ENCODE assay signal across 8 cellular contexts in genomic region chr18:79680891-79681339, GRCh38. TPM values are rescaled to one million over a fixed set of nuclear protein-coding genes. Genes with fewer than 3 reads are reported as not detected.
DNase-seq lines count a peak whose midpoint lies in the region; ATAC-seq, FAIRE-seq and TF ChIP-seq lines count a peak whose summit lies in the region.

No MANE protein-coding gene starts in this region.

- no peaks in the 10 kb centered on the region for H3K9me2 ChIP-seq in PC-3 (replicated peaks; ENCODE audit: low read length)

- peak overlapping the region; percentile 94 for H3K27ac ChIP-seq in CD8-positive, alpha-beta memory T cell (ENCODE audit: low read depth, low read length)
- H3K27ac ChIP-seq in PC-3 (ENCODE audit: low read length) (0 out of 2 replicates have a peak overlapping the region, but pooled peaks have one; percentile 1), epithelial cell of prostate (peak overlapping the region; percentile 93), osteoblast (ENCODE audit: low read depth, low read length) (peak overlapping the region; percentile 98), small intestine (ENCODE audit: low read depth in 1 of 2, low read length in 1 of 2) (peak overlapping the region in 1 of 2 donors; percentile 42)

- no peaks in the 10 kb centered on the region for H3K9me3 ChIP-seq in CD8-positive, alpha-beta memory T cell (ENCODE audit: low read length)
- no peaks in the 10 kb centered on the region for H3K9me3 ChIP-seq in PC-3 (ENCODE audit: low read length)
- no peaks in the 10 kb centered on the region for H3K9me3 ChIP-seq in osteoblast (ENCODE audit: low read depth, low read length)
- H3K9me3 ChIP-seq in small intestine (ENCODE audit: control insufficient read depth, low read depth), result no peaks in the 10 kb centered on the region

- TF ChIP-seq CTCF in PC-3 (conservative IDR thresholded peaks at IDR 0.05; ENCODE audit: low read depth, low read length) (no peak), osteoblast (IDR thresholded peaks at IDR 0.05; ENCODE audit: extremely low read depth, low read depth, low read length) (no peak)

- H3K36me3 ChIP-seq in CD8-positive, alpha-beta memory T cell (ENCODE audit: insufficient read depth, low read length), result no peaks in the 10 kb centered on the region
- H3K36me3 ChIP-seq in PC-3 (ENCODE audit: low read depth, low read length) (peaks cover 3% of the 10 kb centered on the region; the same call in 1 of the 2 replicates), osteoblast (ENCODE audit: insufficient read depth, low read length) (peaks cover 6% of the 10 kb centered on the region), small intestine (ENCODE audit: control insufficient read depth in 2 of 2, insufficient read depth in 2 of 2, low read length in 2 of 2) (no peaks in the 10 kb centered on the region)

- peak overlapping the region; percentile 90 to 99 (median 94) for H3K4me3 Mint-ChIP-seq in CD8-positive, alpha-beta memory T cell

- H3K36me3 Mint-ChIP-seq in CD8-positive, alpha-beta memory T cell, result peaks cover 0 to 30% (median 0%) of the 10 kb centered on the region in 3 donors

- peak overlapping the region; percentile 87 to 97 (median 93) for H3K27ac Mint-ChIP-seq in CD8-positive, alpha-beta memory T cell

- no peak for FAIRE-seq in small intestine (lab: Jason Lieb, UNC)
- no peak for FAIRE-seq in H54 (lab: Jason Lieb, UNC)

- H3K79me2 ChIP-seq in PC-3 (ENCODE audit: low read length), result peaks cover 82% of the 10 kb centered on the region
- H3K79me2 ChIP-seq in osteoblast (ENCODE audit: insufficient read depth, low read length), result peaks cover 78% of the 10 kb centered on the region

- no peaks in the 10 kb centered on the region for H3F3A ChIP-seq in PC-3 (ENCODE audit: low read length, unreplicated experiment)

- POLR2A ChIA-PET in CD8-positive, alpha-beta memory T cell (lab: Charles Lee), result interaction anchor here (0.9 to 1.3 kb wide), 2 partner anchors 12 to 612 kb away, joined by 3 read pairs; no protein-coding TSS in a partner anchor
- POLR2A ChIA-PET in PC-3 (lab: Charles Lee; ENCODE audit: unreplicated experiment), result no interaction called here

- H2AFZ ChIP-seq in PC-3 (ENCODE audit: low read length) (peak overlapping the region; percentile 46; the same call in 1 of the 2 replicates), osteoblast (ENCODE audit: low read length) (no peak overlapping the region)

- peaks cover 0 to 1% of the 10 kb centered on the region in 2 donors for H3K27me3 Mint-ChIP-seq in CD8-positive, alpha-beta memory T cell

- no peak for DNase-seq in CD8-positive, alpha-beta memory T cell
- DNase-seq in PC-3 (no peak), epithelial cell of prostate (ENCODE audit: low read depth, low spot score) (no peak), osteoblast (ENCODE audit: insufficient read length, low spot score, missing footprints) (peak; percentile 55), small intestine (no peak), Ammon's horn (ENCODE audit: low spot score) (no peak), H54 (ENCODE audit: insufficient read length, low spot score) (no peak)

- WGBS in small intestine, 3 donors, result 36 to 65% (median 48%) methylated on average over 20 of the region's 20 CpGs

- TF ChIP-seq POLR2A in H54 (IDR thresholded peaks at IDR 0.05; ENCODE audit: low read depth, low read length), result no peak

- H3K4me2 ChIP-seq in PC-3 (ENCODE audit: low read length), result peak overlapping the region; percentile 89
- H3K4me2 ChIP-seq in osteoblast (ENCODE audit: insufficient read depth, low read length), result peak overlapping the region; percentile 95

- H4K20me1 ChIP-seq in PC-3 (ENCODE audit: low read length), result peaks cover 39% of the 10 kb centered on the region
- peaks cover 46% of the 10 kb centered on the region for H4K20me1 ChIP-seq in osteoblast (ENCODE audit: insufficient read depth, low read length)

- H3K9me3 Mint-ChIP-seq in CD8-positive, alpha-beta memory T cell, result peaks cover 0 to 1% (median 0%) of the 10 kb centered on the region in 5 donors

- H3K4me1 Mint-ChIP-seq in CD8-positive, alpha-beta memory T cell, result peaks cover 60 to 73% (median 68%) of the 10 kb centered on the region in 3 donors

- ATAC-seq in PC-3 (no peak), HG03135 (IDR thresholded peaks at IDR 0.05; ENCODE audit: unreplicated experiment) (no peak)

- no TSS peak for BruUV-seq in PC-3 (replicated peaks; lab: Mats Ljungman, UMichigan)

- no peaks in the 10 kb centered on the region for H3K27me3 ChIP-seq in CD8-positive, alpha-beta memory T cell (ENCODE audit: insufficient read depth, low read length, poor library complexity, severe bottlenecking)
- H3K27me3 ChIP-seq in PC-3 (ENCODE audit: low read length) (no peaks in the 10 kb centered on the region), osteoblast (ENCODE audit: insufficient read depth, low read length) (no peaks in the 10 kb centered on the region), small intestine (ENCODE audit: control insufficient read depth in 2 of 2, insufficient read depth in 2 of 2, low read length in 2 of 2) (no peaks in the 10 kb centered on the region)

- H3K9ac ChIP-seq in PC-3 (ENCODE audit: low read length), result peak overlapping the region; percentile 97

- intact Hi-C loops in PC-3 (cut with micrococcal nuclease), result no loop called here

- peaks cover 69% of the 10 kb centered on the region for H3K4me1 ChIP-seq in CD8-positive, alpha-beta memory T cell (ENCODE audit: insufficient read depth, low read length)
- H3K4me1 ChIP-seq in PC-3 (ENCODE audit: insufficient read depth, low read length) (peaks cover 30% of the 10 kb centered on the region), osteoblast (ENCODE audit: insufficient read depth, low read length) (peaks cover 18% of the 10 kb centered on the region), small intestine (ENCODE audit: control insufficient read depth in 2 of 2, insufficient read depth in 1 of 2, low read depth in 1 of 2, low read length in 1 of 2) (peaks cover 4 to 9% of the 10 kb centered on the region in 2 donors)

- H3K4me3 ChIP-seq in CD8-positive, alpha-beta memory T cell (ENCODE audit: low read length), result peak overlapping the region; percentile 75
- H3K4me3 ChIP-seq in PC-3 (ENCODE audit: low read length) (peak overlapping the region; percentile 76), osteoblast (ENCODE audit: insufficient read depth, low read length) (peak overlapping the region; percentile 99), small intestine (ENCODE audit: low read depth in 1 of 2, low read length in 2 of 2) (peak overlapping the region in 1 of 2 donors; percentile 90)

- CTCF ChIA-PET in CD8-positive, alpha-beta memory T cell (lab: Charles Lee), result interaction anchor here (0.9 kb wide), 1 partner anchor 10 kb away, joined by 3 read pairs; no protein-coding TSS in a partner anchor
- CTCF ChIA-PET in PC-3 (lab: Charles Lee), result no interaction called here

RNA-seq across cellular contexts. Expression of gene CTDP1, which starts 1.3 kb away (rescaled TPM):
- 10 to 100 TPM; 35.3 to 38.0 TPM for total RNA-seq in CD8-positive, alpha-beta memory T cell
- polyA plus RNA-seq in CD8-positive, alpha-beta memory T cell, result 31.0 TPM
- total RNA-seq in PC-3 (2014; rRNA removed), result 31.7 and 39.3 TPM in 2 replicates
- total RNA-seq in osteoblast, result 25.0 and 26.8 TPM in 2 replicates
- 10 to 100 TPM; 14.9 to 20.1 (median 17.3) TPM for polyA plus RNA-seq in small intestine
